In the genomic region with DNA sequence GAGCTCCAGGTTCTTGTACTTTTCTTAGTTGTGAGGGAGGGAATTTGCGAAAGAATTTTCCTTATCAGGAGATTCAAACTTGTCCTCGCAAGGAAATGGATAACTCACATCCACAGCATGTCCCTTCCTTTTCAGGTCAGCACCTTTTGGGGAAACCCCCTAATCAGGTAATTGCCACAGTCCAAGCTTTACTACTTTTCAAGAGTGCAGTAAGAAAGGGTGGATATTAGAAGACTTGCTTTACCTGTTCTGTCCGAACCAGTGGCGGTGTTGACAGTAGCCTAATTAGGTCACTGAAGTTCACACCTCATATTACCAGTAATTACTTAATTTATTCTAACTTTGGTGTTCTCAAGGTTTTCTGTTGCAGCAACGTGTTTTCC, we compare ENCODE assay signal across 9 cellular contexts. TPM values are rescaled to one million over a fixed set of nuclear protein-coding genes. Genes with fewer than 3 reads are reported as not detected.
DNase-seq lines count a peak whose midpoint lies in the region; ATAC-seq and TF ChIP-seq lines count a peak whose summit lies in the region.
"Had no signal": no experiment of that assay in that cellular context is flagged by ENCODE, and none has a peak within 500 bp of the region (broad histone marks: within the 10 kb centered on the region; RNA-seq: fewer than 3 reads in every experiment).

No MANE protein-coding gene starts in this region.

- H4K12ac ChIP-seq in trophoblast cell (ENCODE audit: low read depth, low read length): no peak overlapping the region

- H3K36me3 ChIP-seq in trophoblast cell (ENCODE audit: control insufficient read depth in 1 of 2, insufficient read depth in 2 of 2, low read length in 2 of 2): no peaks in the 10 kb centered on the region

- CTCF ChIA-PET in RWPE1 (lab: Yijun Ruan, JAX): no interaction called here

- DNase-seq in NCI-H526 treated with DMSO at 0.1 percent for 48 hours (lab: John Stamatoyannopoulos, UW) (peak; percentile 22), NCI-H526 (lab: John Stamatoyannopoulos, UW) (no peak), RWPE1 (ENCODE audit: low spot score) (no peak), fibroblast of mammary gland (ENCODE audit: low read depth) (no peak), trophoblast cell (peak in 1 of 2 donors; percentile 43), dermis blood vessel endothelial cell (no peak)
- no peak for DNase-seq in activated CD4-positive, alpha-beta T cell treated with anti-CD3 and anti-CD28 coated beads for 4 hours

- H3K4me2 ChIP-seq in trophoblast cell (ENCODE audit: low read length): peak overlapping the region; percentile 92

- H3K14ac ChIP-seq in trophoblast cell (ENCODE audit: low read length): peak overlapping the region; percentile 63

- no peak overlapping the region for H2BK120ac ChIP-seq in trophoblast cell (ENCODE audit: insufficient read depth, low read length, poor library complexity)

- peak overlapping the region; percentile 83 for H4K8ac ChIP-seq in trophoblast cell (ENCODE audit: low read depth, low read length)

- H2AFZ ChIP-seq in trophoblast cell (ENCODE audit: insufficient read depth, low read length, poor library complexity): peak overlapping the region; percentile 8

- peak overlapping the region; percentile 58 for H4K91ac ChIP-seq in trophoblast cell (ENCODE audit: low read depth, low read length)

- H3K4me1 ChIP-seq in trophoblast cell (ENCODE audit: control insufficient read depth in 1 of 2, insufficient read depth in 2 of 2, low read length in 2 of 2): no peaks in the 10 kb centered on the region

- H2BK5ac ChIP-seq in trophoblast cell (ENCODE audit: low read depth, low read length, poor library complexity): no peak overlapping the region

- H3K27ac ChIP-seq in RWPE1 (peak overlapping the region; percentile 74), trophoblast cell (ENCODE audit: low read depth, low read length) (peak overlapping the region; percentile 57)

- peak overlapping the region; percentile 33 for H3K18ac ChIP-seq in trophoblast cell (ENCODE audit: low read length)

- peaks cover 3% of the 10 kb centered on the region for H3K79me2 ChIP-seq in trophoblast cell (ENCODE audit: control insufficient read depth, insufficient read depth, low read length, poor library complexity)

- H3K4ac ChIP-seq in trophoblast cell (ENCODE audit: low read depth, low read length): peak overlapping the region; percentile 42

- H3K79me1 ChIP-seq in trophoblast cell (ENCODE audit: low read length): peaks cover 4% of the 10 kb centered on the region

- peak overlapping the region; percentile 82 for H3K4me3 ChIP-seq in fibroblast of mammary gland (ENCODE audit: control insufficient read depth, low read depth, low read length)
- H3K4me3 ChIP-seq in trophoblast cell (ENCODE audit: low read depth, low read length): peak overlapping the region; percentile 99

- H3K9ac ChIP-seq in trophoblast cell (ENCODE audit: low read length): peak overlapping the region; percentile 94

- H2BK12ac ChIP-seq in trophoblast cell (ENCODE audit: low read length): no peak overlapping the region

- no peak overlapping the region for H2AK5ac ChIP-seq in trophoblast cell (ENCODE audit: low read length)

- no peaks in the 10 kb centered on the region for H3K27me3 ChIP-seq in trophoblast cell (ENCODE audit: insufficient read depth, low read length)

- H3K23ac ChIP-seq in trophoblast cell (ENCODE audit: low read length): no peak overlapping the region

- peaks cover 2% of the 10 kb centered on the region for H3K9me3 ChIP-seq in trophoblast cell (ENCODE audit: insufficient read depth, low read depth, low read length)

- WGBS in trophoblast cell (ENCODE audit: extremely low coverage, insufficient coverage, insufficient read length): no CpG with 5 or more reads among the region's 5 CpGs

- POLR2A ChIA-PET in RWPE1 (lab: Yijun Ruan, JAX; ENCODE audit: low non-redundant PET): interaction anchor here (0.6 kb wide), 1 partner anchor 1402 kb away, joined by 3 read pairs; no protein-coding TSS in a partner anchor

- TF ChIP-seq CTCF in RWPE1 (conservative IDR thresholded peaks at IDR 0.05; ENCODE audit: low read depth): no peak
- TF ChIP-seq CTCF in fibroblast of mammary gland (conservative IDR thresholded peaks at IDR 0.05; ENCODE audit: control insufficient read depth, insufficient read depth, low read depth, low read length): no peak

- ATAC-seq in HG02870 (IDR thresholded peaks at IDR 0.05; ENCODE audit: unreplicated experiment): peak; percentile 22

RNA-seq across cellular contexts. Expression of gene C12orf50, which starts 6.7 kb away (rescaled TPM):
- polyA plus RNA-seq in trophoblast cell (2013): 0.03 TPM in 1 of 2 replicates, not detected in the other
- total RNA-seq in dermis blood vessel endothelial cell: not detected in 2 replicates
- total RNA-seq: Daoy had no signal
